Comparison of ENCODE assay signal across 8 cellular contexts in genomic region chr12:121467638-121468403, GRCh38.
DNase-seq lines count a peak whose midpoint lies in the region; ATAC-seq lines count a peak whose summit lies in the region.

No MANE protein-coding gene starts in this region.

- H3K4me1 Mint-ChIP-seq in activated CD4-positive, alpha-beta memory T cell treated with anti-CD3 and anti-CD28 coated beads for 36 hours (ENCODE audit: low read depth): peaks cover 19% of the 10 kb centered on the region

- WGBS in right cardiac atrium: 5% methylated on average over 48 of the region's 48 CpGs

- ATAC-seq in HG03039 (IDR thresholded peaks at IDR 0.05; ENCODE audit: unreplicated experiment) (peak; percentile 2), right cardiac atrium (peak; percentile 32 to 47), sciatic nerve (peak; percentile 46)

- POLR2A ChIA-PET in activated CD4-positive, alpha-beta memory T cell treated with anti-CD3 and anti-CD28 coated beads for 36 hours (lab: Charles Lee): interaction anchor here (1.2 kb wide), 1 partner anchor 70 kb away, joined by 3 read pairs; no protein-coding TSS in a partner anchor

- DNase-seq in NCI-H2227 (lab: John Stamatoyannopoulos, UW; ENCODE audit: unreplicated experiment) (peak; percentile 63), NCI-H2227 treated with DMSO at 0.1 percent for 48 hours (lab: John Stamatoyannopoulos, UW) (no peak), right cardiac atrium (no peak), sciatic nerve (ENCODE audit: low spot score) (peak; percentile 72), AML-193 (lab: John Stamatoyannopoulos, UW) (no peak)
- no peak for DNase-seq in activated CD4-positive, alpha-beta memory T cell treated with anti-CD3 and anti-CD28 coated beads for 36 hours
- DNase-seq in stimulated activated CD4-positive, alpha-beta T cell treated with anti-CD3 and anti-CD28 coated beads, Interleukin-1b, Interleukin-23, amount 100 ng/mL, for 48 hours: no peak

- no peaks in the 10 kb centered on the region for H3K4me1 ChIP-seq in right cardiac atrium (ENCODE audit: control insufficient read depth, insufficient read depth, low read length)

- H3K27ac ChIP-seq in right cardiac atrium (ENCODE audit: low read length): peak overlapping the region; percentile 9

- no peaks in the 10 kb centered on the region for H3K9me3 Mint-ChIP-seq in activated CD4-positive, alpha-beta memory T cell treated with anti-CD3 and anti-CD28 coated beads for 36 hours

- H3K4me3 Mint-ChIP-seq in activated CD4-positive, alpha-beta memory T cell treated with anti-CD3 and anti-CD28 coated beads for 36 hours: peak overlapping the region; percentile 37

- no peaks in the 10 kb centered on the region for H3K27me3 Mint-ChIP-seq in activated CD4-positive, alpha-beta memory T cell treated with anti-CD3 and anti-CD28 coated beads for 36 hours

- H3K9me3 ChIP-seq in right cardiac atrium (ENCODE audit: control insufficient read depth, low read length): no peaks in the 10 kb centered on the region

- no peak overlapping the region for H3K27ac Mint-ChIP-seq in activated CD4-positive, alpha-beta memory T cell treated with anti-CD3 and anti-CD28 coated beads for 36 hours

- peak overlapping the region; percentile 94 for H3K4me3 ChIP-seq in right cardiac atrium (ENCODE audit: low read length)

- no peaks in the 10 kb centered on the region for H3K36me3 Mint-ChIP-seq in activated CD4-positive, alpha-beta memory T cell treated with anti-CD3 and anti-CD28 coated beads for 36 hours

- intact Hi-C loops in activated CD4-positive, alpha-beta memory T cell treated with anti-CD3 and anti-CD28 coated beads for 36 hours (cut with micrococcal nuclease): loop anchor here (2.0 to 10.0 kb wide), 2 partner anchors 67 to 317 kb away; partner anchors contain the start of gene RNF34
- intact Hi-C loops in right cardiac atrium (cut with DNase I): no loop called here
- intact Hi-C loops in sciatic nerve (cut with DNase I): no loop called here

- CTCF ChIA-PET in activated CD4-positive, alpha-beta memory T cell treated with anti-CD3 and anti-CD28 coated beads for 36 hours (lab: Charles Lee): interaction anchor here (0.6 to 2.6 kb wide), 5 partner anchors 12 to 133 kb away, joined by 3 to 20 read pairs (median 4); no protein-coding TSS in a partner anchor

- H3K27me3 ChIP-seq in right cardiac atrium (ENCODE audit: control insufficient read depth, insufficient read depth): no peaks in the 10 kb centered on the region

Comparison
In these comparisons a context has a peak if more than half of its experiments do, and no peak if none do; other contexts are left out.
1. DNase-seq: peak in NCI-H2227 (single experiment) and sciatic nerve (single experiment); none in NCI-H2227 treated with DMSO at 0.1 percent for 48 hours (single experiment), activated CD4-positive, alpha-beta memory T cell treated with anti-CD3 and anti-CD28 coated beads for 36 hours (single experiment), right cardiac atrium (0 of 3), AML-193 (0 of 2) and stimulated activated CD4-positive, alpha-beta T cell treated with anti-CD3 and anti-CD28 coated beads, Interleukin-1b, Interleukin-23, amount 100 ng/mL, for 48 hours (single experiment).
2. Peak in every context shown above with its lines, with median percentiles within 50 percentile points of each other: ATAC-seq.